Comparison of ENCODE assay signal across 17 cellular contexts in genomic region chr1:39386997-39387396, GRCh38.
DNase-seq lines count a peak whose midpoint lies in the region; ATAC-seq and TF ChIP-seq lines count a peak whose summit lies in the region.
"Had no signal": no experiment of that assay in that cellular context is flagged by ENCODE, and none has a peak within 500 bp of the region (broad histone marks: within the 10 kb centered on the region; RNA-seq: fewer than 3 reads in every experiment).

No MANE protein-coding gene starts in this region.

- no peak overlapping the region for H3K9ac ChIP-seq in parathyroid adenoma

- H3K9me3 ChIP-seq in CD4-positive, CD25-positive, alpha-beta regulatory T cell (ENCODE audit: control insufficient read depth in 2 of 2, low read length in 2 of 2), result no peaks in the 10 kb centered on the region
- H3K9me3 ChIP-seq in RWPE2 (ENCODE audit: severe bottlenecking) (no peaks in the 10 kb centered on the region), parathyroid adenoma (ENCODE audit: control insufficient read depth, low read length) (no peaks in the 10 kb centered on the region)

- H2AFZ ChIP-seq in parathyroid adenoma, result no peak overlapping the region

- no peak overlapping the region for H3K27ac ChIP-seq in CD4-positive, CD25-positive, alpha-beta regulatory T cell (ENCODE audit: insufficient read depth, low read length, poor library complexity, severe bottlenecking)
- peak overlapping the region; percentile 60 for H3K27ac ChIP-seq in RWPE2 (ENCODE audit: poor library complexity, severe bottlenecking)
- peak overlapping the region; percentile 18 for H3K27ac ChIP-seq in foreskin keratinocyte
- H3K27ac ChIP-seq in parathyroid adenoma, result peak overlapping the region; percentile 7

- peak overlapping the region in 2 of 3 donors; percentile 52 for H3K27ac Mint-ChIP-seq in CD4-positive, CD25-positive, alpha-beta regulatory T cell
- H3K27ac Mint-ChIP-seq: dendritic cell treated with granulocyte-macrophage colony-stimulating factor and Interleukin-4, amounts not matched to agents 40 ng/mL and 50 ng/mL, for 4 days had no signal

- H3K79me2 ChIP-seq in parathyroid adenoma, result peaks cover 5% of the 10 kb centered on the region

- peaks cover 85% of the 10 kb centered on the region for H3K36me3 ChIP-seq in CD4-positive, CD25-positive, alpha-beta regulatory T cell (ENCODE audit: control insufficient read depth, insufficient read depth, low read length)
- peaks cover 74% of the 10 kb centered on the region for H3K36me3 ChIP-seq in RWPE2 (ENCODE audit: low read depth)
- H3K36me3 ChIP-seq in parathyroid adenoma (ENCODE audit: control insufficient read depth, insufficient read depth, low read length), result peaks cover 2% of the 10 kb centered on the region

- no peak for DNase-seq in CD4-positive, CD25-positive, alpha-beta regulatory T cell
- DNase-seq in RWPE2 (ENCODE audit: low spot score) (no peak), foreskin keratinocyte (no peak), cerebellum (ENCODE audit: low spot score) (no peak)
- DNase-seq: activated CD4-positive, alpha-beta T cell treated with anti-CD3 and anti-CD28 coated beads for 1 hour; activated CD8-positive, alpha-beta memory T cell treated with anti-CD3 and anti-CD28 coated beads, Interleukin-2, amount 50 U/mL, for 4 hours; activated gamma-delta T cell treated with Interleukin-2 at 50 U/mL for 16 hours; AML-193; MM.1S; NCI-H2081 treated with DMSO at 0.1 percent for 48 hours; NCI-H524 treated with DMSO at 0.1 percent for 48 hours had no signal

- ATAC-seq in CD4-positive, CD25-positive, alpha-beta regulatory T cell (ENCODE audit: low read depth in 2 of 2), result no peak
- no peak; the same call in 2 of the 3 replicates for ATAC-seq in RWPE2 (ENCODE audit: low read depth)
- ATAC-seq in foreskin keratinocyte, result no peak
- no peak for ATAC-seq in GM18907 (IDR thresholded peaks at IDR 0.05; ENCODE audit: unreplicated experiment)
- ATAC-seq in HG02981 (IDR thresholded peaks at IDR 0.05; ENCODE audit: unreplicated experiment), result no peak
- ATAC-seq in HG02870 (IDR thresholded peaks at IDR 0.05; ENCODE audit: unreplicated experiment), result no peak

- H3K9me3 Mint-ChIP-seq in CD4-positive, CD25-positive, alpha-beta regulatory T cell, result no peaks in the 10 kb centered on the region
- H3K9me3 Mint-ChIP-seq: dendritic cell treated with granulocyte-macrophage colony-stimulating factor and Interleukin-4, amounts not matched to agents 40 ng/mL and 50 ng/mL, for 4 days had no signal

- TF ChIP-seq CTCF in RWPE2 (IDR thresholded peaks at IDR 0.05; ENCODE audit: poor library complexity, severe bottlenecking) (no peak), foreskin keratinocyte (conservative IDR thresholded peaks at IDR 0.05) (no peak), parathyroid adenoma (IDR thresholded peaks at IDR 0.05) (no peak)

- H3K4me1 ChIP-seq in CD4-positive, CD25-positive, alpha-beta regulatory T cell (ENCODE audit: control insufficient read depth, insufficient read depth, low read length, poor library complexity, severe bottlenecking), result no peaks in the 10 kb centered on the region
- H3K4me1 ChIP-seq in RWPE2 (ENCODE audit: insufficient read depth, poor library complexity, severe bottlenecking) (peaks cover 17% of the 10 kb centered on the region), foreskin keratinocyte (peaks cover 20% of the 10 kb centered on the region), parathyroid adenoma (peaks cover 5% of the 10 kb centered on the region)

- H3K27me3 ChIP-seq in CD4-positive, CD25-positive, alpha-beta regulatory T cell (ENCODE audit: control insufficient read depth, insufficient read depth, low read length), result no peaks in the 10 kb centered on the region
- H3K27me3 ChIP-seq in RWPE2 (ENCODE audit: insufficient read depth, poor library complexity, severe bottlenecking), result no peaks in the 10 kb centered on the region
- H3K27me3 ChIP-seq in foreskin keratinocyte, result no peaks in the 10 kb centered on the region
- no peaks in the 10 kb centered on the region for H3K27me3 ChIP-seq in parathyroid adenoma (ENCODE audit: control insufficient read depth, insufficient read depth, low read length)

- peaks cover 49% of the 10 kb centered on the region for H3K36me3 Mint-ChIP-seq in CD4-positive, CD25-positive, alpha-beta regulatory T cell

- H3K4me3 Mint-ChIP-seq in CD4-positive, CD25-positive, alpha-beta regulatory T cell, result no peak overlapping the region
- H3K4me3 Mint-ChIP-seq: dendritic cell treated with granulocyte-macrophage colony-stimulating factor and Interleukin-4, amounts not matched to agents 40 ng/mL and 50 ng/mL, for 4 days had no signal

- H3K27me3 Mint-ChIP-seq in CD4-positive, CD25-positive, alpha-beta regulatory T cell, result no peaks in the 10 kb centered on the region
- H3K27me3 Mint-ChIP-seq: dendritic cell treated with granulocyte-macrophage colony-stimulating factor and Interleukin-4, amounts not matched to agents 40 ng/mL and 50 ng/mL, for 4 days had no signal

- H3K4me1 Mint-ChIP-seq in CD4-positive, CD25-positive, alpha-beta regulatory T cell, result peaks cover 9 to 33% (median 16%) of the 10 kb centered on the region in 4 donors

- H3K4me3 ChIP-seq in CD4-positive, CD25-positive, alpha-beta regulatory T cell (ENCODE audit: low read depth, low read length), result no peak overlapping the region
- H3K4me3 ChIP-seq in RWPE2 (ENCODE audit: severe bottlenecking) (no peak overlapping the region), parathyroid adenoma (ENCODE audit: low read depth, low read length) (no peak overlapping the region)
- H3K4me3 ChIP-seq: lung had no signal

- no peak overlapping the region for H3K4me2 ChIP-seq in parathyroid adenoma (ENCODE audit: low read length)
